Comparison of ENCODE assay signal across 26 cellular contexts in the genomic region with DNA sequence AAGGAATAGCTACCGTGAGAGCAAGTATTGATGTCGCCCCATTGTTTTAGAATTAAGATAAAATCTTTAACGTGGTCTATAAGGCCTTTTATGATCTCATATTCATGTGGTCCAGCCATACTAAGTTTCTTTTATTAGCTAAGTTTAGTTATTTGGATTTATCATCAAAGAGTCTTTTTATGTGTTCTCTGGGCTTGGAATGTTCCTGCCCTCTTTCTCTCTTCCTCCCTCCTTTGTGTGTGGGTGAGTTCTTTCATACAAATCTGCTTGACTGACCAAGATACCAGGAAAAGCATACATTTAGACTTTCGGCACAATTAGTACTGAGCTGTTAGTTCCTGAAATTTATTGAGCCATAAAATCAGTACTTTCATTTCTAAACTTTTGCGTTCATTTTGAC. TPM values are rescaled to one million over a fixed set of nuclear protein-coding genes. Genes with fewer than 3 reads are reported as not detected.
A peak's percentile ranks its signal among the peaks of the same experiment; 100 is the strongest.
DNase-seq lines count a peak whose midpoint lies in the region; ATAC-seq, FAIRE-seq and TF ChIP-seq lines count a peak whose summit lies in the region.
"Had no signal": no experiment of that assay in that cellular context is flagged by ENCODE, and none has a peak within 500 bp of the region (broad histone marks: within the 10 kb centered on the region; RNA-seq: fewer than 3 reads in every experiment).

No MANE protein-coding gene starts in this region.

- H3K9me3 ChIP-seq in GM12878 (replicated peaks; ENCODE audit: control insufficient read depth, insufficient read depth, low read length), result no peaks in the 10 kb centered on the region
- H3K9me3 ChIP-seq: BLaER1, Caco-2, SK-N-SH had no signal

- H3K4me3 Mint-ChIP-seq in mesothelial cell of epicardium (peak overlapping the region; percentile 3), GM23338 (no peak overlapping the region)
- H3K4me3 Mint-ChIP-seq: CD4-positive, alpha-beta T cell had no signal

- CTCF ChIA-PET in GM12878 (lab: Yijun Ruan, JAX), result interaction anchor here (1.5 kb wide), 1 partner anchor 38 kb away, joined by 3 read pairs; no protein-coding TSS in a partner anchor

- TF ChIP-seq CTCF in GM12878 (IDR thresholded peaks at IDR 0.05 in 2 of 3, conservative IDR thresholded peaks at IDR 0.05 in 1 of 3; ENCODE audit: control insufficient read depth in 2 of 3, extremely low read depth in 1 of 3, insufficient read depth in 1 of 3, low read depth in 3 of 3, low read length in 3 of 3), result no peak
- no peak for TF ChIP-seq CTCF in mesothelial cell of epicardium (IDR thresholded peaks at IDR 0.05; ENCODE audit: unreplicated experiment)
- TF ChIP-seq CTCF in GM23338 (conservative IDR thresholded peaks at IDR 0.05; ENCODE audit: low read depth in 2 of 2), result no peak

- SMC1A ChIA-PET in GM12878 (lab: Charles Lee; ENCODE audit: uncharacterized antibody, unreplicated experiment), result no interaction called here

- H3K4me1 ChIP-seq in GM12878 (ENCODE audit: control insufficient read depth, insufficient read depth, low read length), result no peaks in the 10 kb centered on the region
- no peaks in the 10 kb centered on the region for H3K4me1 ChIP-seq in GM23338 (ENCODE audit: insufficient read depth)
- H3K4me1 ChIP-seq: BLaER1, Caco-2 had no signal

- intact Hi-C loops in GM12878 (cut with micrococcal nuclease; ENCODE audit: unreplicated experiment), result no loop called here

- no peak for TF ChIP-seq POLR2A in GM12878 (IDR thresholded peaks at IDR 0.05; ENCODE audit: low read depth, low read length)

- TF ChIP-seq EP300 in GM12878 (IDR thresholded peaks at IDR 0.05; ENCODE audit: borderline replicate concordance in 1 of 2, control insufficient read depth in 1 of 2, low read depth in 2 of 2, low read length in 2 of 2), result no peak

- H3K4me3 ChIP-seq in GM12878, result no peak overlapping the region
- no peak overlapping the region for H3K4me3 ChIP-seq in GM23338
- H3K4me3 ChIP-seq: BLaER1, PC-9 had no signal

- H3K4me2 ChIP-seq in GM12878 (ENCODE audit: control insufficient read depth, insufficient read depth), result no peak overlapping the region
- H3K4me2 ChIP-seq in GM23338, result no peak overlapping the region
- H3K4me2 ChIP-seq: BLaER1, KMS-11, PC-9, SK-N-SH had no signal

- peak; percentile 18 for FAIRE-seq in GM12878 (lab: Jason Lieb, UNC)
- FAIRE-seq: GM12891 had no signal

- H4K20me1 ChIP-seq in GM12878 (ENCODE audit: control insufficient read depth, insufficient read depth) (no peaks in the 10 kb centered on the region), GM23338 (replicated peaks; ENCODE audit: insufficient read depth) (no peaks in the 10 kb centered on the region)
- H4K20me1 ChIP-seq: BLaER1 had no signal

- H3K27ac ChIP-seq in GM12878 (ENCODE audit: control insufficient read depth, insufficient read depth) (no peak overlapping the region), GM23338 (ENCODE audit: low read depth) (no peak overlapping the region)
- H3K27ac ChIP-seq: BLaER1, KMS-11, PC-9 had no signal

- H3K4me1 Mint-ChIP-seq in mesothelial cell of epicardium (peaks cover 11% of the 10 kb centered on the region), GM23338 (no peaks in the 10 kb centered on the region)

- H3K27me3 ChIP-seq in GM12878 (replicated peaks in 1 of 2; ENCODE audit: control insufficient read depth in 2 of 2, insufficient read depth in 2 of 2, low read length in 1 of 2) (no peaks in the 10 kb centered on the region), GM23338 (ENCODE audit: insufficient read depth) (no peaks in the 10 kb centered on the region)
- H3K27me3 ChIP-seq: BLaER1 had no signal

- no peaks in the 10 kb centered on the region for H3F3A ChIP-seq in GM23338 (replicated peaks; ENCODE audit: low read depth)

- no peaks in the 10 kb centered on the region for H3K27me3 Mint-ChIP-seq in mesothelial cell of epicardium (ENCODE audit: low read depth)
- H3K27me3 Mint-ChIP-seq in GM23338 (ENCODE audit: insufficient read depth, low read depth, poor library complexity), result no peaks in the 10 kb centered on the region

- peak overlapping the region; percentile 60 for H3K27ac Mint-ChIP-seq in mesothelial cell of epicardium
- H3K27ac Mint-ChIP-seq in GM23338, result no peak overlapping the region
- H3K27ac Mint-ChIP-seq: CD4-positive, alpha-beta T cell had no signal

- ATAC-seq in GM12878 (no peak), GM23338 (no peak)

- DNase-seq in LoVo (ENCODE audit: low spot score) (peak; percentile 40), GM12878 (ENCODE audit: low read depth, low spot score) (no peak), mesothelial cell of epicardium (ENCODE audit: low spot score in 2 of 2, unreplicated experiment in 2 of 2) (no peak), cortex of kidney (lab: John Stamatoyannopoulos, UW) (no peak), SKM-1 treated with dmso at 0.1 percent for 144 hours (lab: John Stamatoyannopoulos, UW; ENCODE audit: unreplicated experiment) (no peak), GM23338 (ENCODE audit: low spot score) (no peak)
- DNase-seq in activated CD4-positive, alpha-beta T cell treated with anti-CD3 and anti-CD28 coated beads, Interleukin-2, amount 50 U/mL, for 1 hour, result no peak
- DNase-seq: Caco-2; CD4-positive, alpha-beta T cell; DMS 273 treated with DMSO at 0.1 percent for 48 hours; DMS79 treated with DMSO at 0.1 percent for 48 hours; GOT3; HCEC 1CT; IMR-90; NCI-H1694 treated with DMSO at 0.1 percent for 48 hours; NCI-H2081 treated with DMSO at 0.1 percent for 48 hours; NCI-H2171 treated with DMSO at 0.1 percent for 48 hours; NCI-H524 treated with DMSO at 0.1 percent for 48 hours; PC-9; RPMI8226; SIG-M5; SK-N-SH had no signal

- H3K36me3 Mint-ChIP-seq in mesothelial cell of epicardium, result no peaks in the 10 kb centered on the region
- H3K36me3 Mint-ChIP-seq in GM23338 (ENCODE audit: low read depth), result no peaks in the 10 kb centered on the region

- no peak overlapping the region for H3K9ac ChIP-seq in GM12878 (ENCODE audit: control insufficient read depth, insufficient read depth, low read length)
- H3K9ac ChIP-seq: BLaER1, KMS-11, SK-N-SH had no signal

- BruUV-seq in GM12878 (replicated peaks; lab: Mats Ljungman, UMichigan), result no TSS peak

- H3K79me2 ChIP-seq in GM12878 (ENCODE audit: control insufficient read depth, insufficient read depth, low read length), result no peaks in the 10 kb centered on the region
- no peaks in the 10 kb centered on the region for H3K79me2 ChIP-seq in GM23338 (replicated peaks; ENCODE audit: insufficient read depth)

- H2AFZ ChIP-seq in GM12878 (ENCODE audit: control insufficient read depth, low read depth, low read length) (no peak overlapping the region), GM23338 (no peak overlapping the region)
- H2AFZ ChIP-seq: PC-9 had no signal

- RAD21 ChIA-PET in GM12878 (lab: Charles Lee; ENCODE audit: unreplicated experiment), result interaction anchor here (1.2 kb wide), 1 partner anchor 15 kb away, joined by 3 read pairs; no protein-coding TSS in a partner anchor

- POLR2A ChIA-PET in GM12878 (lab: Charles Lee), result no interaction called here

- in situ Hi-C loops in GM12878 (cut with MboI), result no loop called here

- 51% methylated on average over 5 of the region's 5 CpGs for WGBS in GM12878 (ENCODE audit: insufficient coverage, insufficient replicate concordance, low lambda C conversion rate, missing lambda C conversion rate)

- 0 out of 2 replicates have a peak, but pooled peaks cover 5% of the 10 kb centered on the region for H3K9me2 ChIP-seq in GM23338 (ENCODE audit: insufficient read depth)
- H3K9me2 ChIP-seq: SK-N-SH had no signal

- TF ChIP-seq RAD21 in GM12878 (IDR thresholded peaks at IDR 0.05; ENCODE audit: insufficient read depth, low read depth, low read length), result no peak

- no peaks in the 10 kb centered on the region for H3K36me3 ChIP-seq in GM12878 (ENCODE audit: control insufficient read depth in 2 of 2, insufficient read depth in 2 of 2, low read length in 1 of 2)
- H3K36me3 ChIP-seq in GM23338 (ENCODE audit: insufficient read depth), result no peaks in the 10 kb centered on the region
- H3K36me3 ChIP-seq: BLaER1 had no signal

- peaks cover 9% of the 10 kb centered on the region for H3K9me3 Mint-ChIP-seq in mesothelial cell of epicardium
- H3K9me3 Mint-ChIP-seq in GM23338, result no peaks in the 10 kb centered on the region
- H3K9me3 Mint-ChIP-seq: CD4-positive, alpha-beta T cell had no signal

RNA-seq across cellular contexts. Expression of a gene that starts 11.3 kb away (rescaled TPM):
- not detected in 2 replicates for total RNA-seq in GM12878 (2013; cell fraction: nucleolus; rRNA removed)
- total RNA-seq in GM12878 (2014; rRNA removed) (0.22 and 0.23 TPM in 2 replicates), GM12878 (2014; rRNA removed; fragmentation: Illumina TruSeq; extraction: Trizol) (0.09 and 0.18 TPM in 2 replicates), GM12878 (2021) (0.46 and 0.90 TPM in 2 replicates), mesothelial cell of epicardium (5.8 to 6.8 TPM (median 6.7 TPM) in 3 replicates)
- polyA plus RNA-seq in GM12878 (2011; ENCODE audit: low read depth), result not detected
- polyA plus RNA-seq in GM12878 (2011; rRNA removed) (1.5 and 2.2 TPM in 2 replicates), GM12878 (2014; fragmentation: Illumina TruSeq; extraction: Trizol) (0.12 TPM in 1 of 2 replicates, not detected in the other), GM12878 (2014; fragmentation: Nextera tagmentation; extraction: Ambion mirVana) (under 1 TPM; 0.13 to 0.31 TPM), GM12878 (2014; rRNA removed) (0.17 TPM in 1 of 2 replicates, not detected in the other), GM12878 (2016; fragmentation: Nextera tagmentation; extraction: Ambion mirVana) (under 1 TPM in 1 of 2 experiments, not detected in 1; 0.24 TPM), GM23338 (2016; fragmentation: Nextera tagmentation; extraction: Ambion mirVana) (not detected in 2 replicates)
- 0.35 and 0.45 TPM in 2 replicates for polyA plus RNA-seq in GM12878 (2011; cell fraction: cytosol; rRNA removed)
- polyA plus RNA-seq in GM12878 (2011; cell fraction: nucleus; rRNA removed), result 0.75 and 0.76 TPM in 2 replicates
- 0.12 TPM in 1 of 2 replicates, not detected in the other for polyA plus RNA-seq in GM12878 (2012)
- 0.95 and 1.2 TPM in 2 replicates for polyA minus RNA-seq in GM12878 (2011; rRNA and poly(A)+ RNA removed)
- not detected in 2 replicates for polyA minus RNA-seq in GM12878 (2011; cell fraction: cytosol; rRNA and poly(A)+ RNA removed)
- polyA minus RNA-seq in GM12878 (2011; cell fraction: nucleus; rRNA and poly(A)+ RNA removed), result 0.57 and 0.85 TPM in 2 replicates
- total RNA-seq in GM23338 (2014; rRNA removed; shearing (Covaris generic)), result 0.10 TPM in 1 of 2 replicates, not detected in the other
- total RNA-seq: CD4-positive, alpha-beta T cell; MCF 10A had no signal
- polyA plus RNA-seq: SK-N-SH had no signal

RNA-seq across cellular contexts. Expression of a gene that starts 38.9 kb away (rescaled TPM):
- total RNA-seq in GM12878 (2013; cell fraction: nucleolus; rRNA removed), result 4.8 and 5.2 TPM in 2 replicates
- total RNA-seq in GM12878 (2014; rRNA removed) (6.3 and 10.5 TPM in 2 replicates), GM12878 (2014; rRNA removed; fragmentation: Illumina TruSeq; extraction: Trizol) (6.8 and 7.4 TPM in 2 replicates), GM12878 (2021) (6.5 and 6.7 TPM in 2 replicates), mesothelial cell of epicardium (7.6 TPM in 3 replicates)
- 4.6 TPM for polyA plus RNA-seq in GM12878 (2011; ENCODE audit: low read depth)
- polyA plus RNA-seq in GM12878 (2011; rRNA removed) (9.7 and 12.5 TPM in 2 replicates), GM12878 (2014; fragmentation: Illumina TruSeq; extraction: Trizol) (9.2 and 13.6 TPM in 2 replicates), GM12878 (2014; fragmentation: Nextera tagmentation; extraction: Ambion mirVana) (1 to 10 TPM; 3.9 to 4.6 TPM), GM12878 (2014; rRNA removed) (6.6 and 7.1 TPM in 2 replicates), GM12878 (2016; fragmentation: Nextera tagmentation; extraction: Ambion mirVana) (1 to 10 TPM; 7.4 to 7.6 TPM), GM23338 (2016; fragmentation: Nextera tagmentation; extraction: Ambion mirVana) (0.44 and 0.73 TPM in 2 replicates)
- polyA plus RNA-seq in GM12878 (2011; cell fraction: cytosol; rRNA removed), result 3.4 and 3.8 TPM in 2 replicates
- polyA plus RNA-seq in GM12878 (2011; cell fraction: nucleus; rRNA removed), result 3.3 and 3.9 TPM in 2 replicates
- 6.0 and 7.2 TPM in 2 replicates for polyA plus RNA-seq in GM12878 (2012)
- 2.1 and 3.6 TPM in 2 replicates for polyA minus RNA-seq in GM12878 (2011; rRNA and poly(A)+ RNA removed)
- 0.83 and 0.94 TPM in 2 replicates for polyA minus RNA-seq in GM12878 (2011; cell fraction: cytosol; rRNA and poly(A)+ RNA removed)
- 0.85 and 0.96 TPM in 2 replicates for polyA minus RNA-seq in GM12878 (2011; cell fraction: nucleus; rRNA and poly(A)+ RNA removed)
- 0.78 and 0.83 TPM in 2 replicates for total RNA-seq in GM23338 (2014; rRNA removed; shearing (Covaris generic))

RNA-seq across cellular contexts. Expression of a gene that starts 48.7 kb away (rescaled TPM):
- not detected in 2 replicates for total RNA-seq in GM12878 (2013; cell fraction: nucleolus; rRNA removed)
- not detected in 2 replicates for total RNA-seq in GM12878 (2014; rRNA removed)
- not detected in 2 replicates for total RNA-seq in GM12878 (2014; rRNA removed; fragmentation: Illumina TruSeq; extraction: Trizol)
- not detected in 2 replicates for total RNA-seq in GM12878 (2021)
- polyA plus RNA-seq in GM12878 (2011; ENCODE audit: low read depth), result not detected
- not detected in 2 replicates for polyA plus RNA-seq in GM12878 (2011; rRNA removed)
- not detected in 2 replicates for polyA plus RNA-seq in GM12878 (2011; cell fraction: cytosol; rRNA removed)
- not detected in 2 replicates for polyA plus RNA-seq in GM12878 (2011; cell fraction: nucleus; rRNA removed)
- not detected in 2 replicates for polyA plus RNA-seq in GM12878 (2012)
- not detected in 2 replicates for polyA plus RNA-seq in GM12878 (2014; fragmentation: Illumina TruSeq; extraction: Trizol)
- not detected for polyA plus RNA-seq in GM12878 (2014; fragmentation: Nextera tagmentation; extraction: Ambion mirVana)
- not detected in 2 replicates for polyA plus RNA-seq in GM12878 (2014; rRNA removed)
- not detected for polyA plus RNA-seq in GM12878 (2016; fragmentation: Nextera tagmentation; extraction: Ambion mirVana)
- not detected in 2 replicates for polyA minus RNA-seq in GM12878 (2011; rRNA and poly(A)+ RNA removed)
- polyA minus RNA-seq in GM12878 (2011; cell fraction: cytosol; rRNA and poly(A)+ RNA removed), result not detected in 2 replicates
- polyA minus RNA-seq in GM12878 (2011; cell fraction: nucleus; rRNA and poly(A)+ RNA removed), result not detected in 2 replicates
- not detected in 3 replicates for total RNA-seq in mesothelial cell of epicardium
- not detected in 2 replicates for total RNA-seq in GM23338 (2014; rRNA removed; shearing (Covaris generic))
- polyA plus RNA-seq in GM23338 (2016; fragmentation: Nextera tagmentation; extraction: Ambion mirVana), result not detected in 2 replicates
- total RNA-seq: Caco-2; CD4-positive, alpha-beta T cell; IMR-90; MCF 10A; PC-9 had no signal
- polyA plus RNA-seq: IMR-90, SK-N-SH had no signal
